ENCODE assay signal across 9 cellular contexts in the genomic region with DNA sequence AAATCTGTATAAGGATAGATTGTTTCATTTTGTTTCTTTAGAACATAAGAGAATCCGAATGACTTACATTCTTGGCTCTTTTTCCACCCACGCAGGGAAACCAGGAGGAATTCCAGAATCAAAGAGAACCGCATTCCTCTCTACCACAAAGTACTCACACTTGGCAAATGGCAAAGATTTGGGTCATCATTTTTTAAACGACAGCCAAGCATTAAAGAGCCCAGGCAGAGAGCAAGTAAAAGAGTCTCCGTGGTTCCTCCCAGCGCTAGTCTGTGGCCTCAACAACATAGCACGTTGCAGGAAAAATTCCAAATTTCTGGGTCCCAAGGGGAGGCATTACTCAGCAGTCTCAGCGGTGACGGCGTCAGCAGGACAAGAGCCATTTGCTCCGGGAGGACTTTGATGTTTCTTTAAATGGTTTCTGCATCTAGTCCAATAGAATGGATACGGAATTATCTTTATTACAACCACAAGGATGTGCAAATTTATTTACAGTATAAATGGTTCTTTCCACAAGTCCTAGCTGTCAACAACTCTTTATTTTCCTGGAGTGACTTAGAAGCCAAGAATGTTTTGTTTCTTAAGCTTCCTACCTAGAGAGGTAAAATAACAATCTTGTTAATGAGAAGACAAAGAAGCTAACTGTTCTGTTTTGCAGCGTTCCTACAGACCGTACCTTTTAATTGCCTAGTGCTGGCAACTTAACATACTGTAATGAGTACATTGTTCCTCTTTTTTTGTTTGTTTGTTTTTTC.
DNase-seq lines count a peak whose midpoint lies in the region; ATAC-seq and TF ChIP-seq lines count a peak whose summit lies in the region.
"Had no signal": no experiment of that assay in that cellular context is flagged by ENCODE, and none has a peak within 500 bp of the region (broad histone marks: within the 10 kb centered on the region; RNA-seq: fewer than 3 reads in every experiment).

No MANE protein-coding gene starts in this region.

- no peak for TF ChIP-seq POLR2A in tibial nerve (IDR thresholded peaks at IDR 0.05)

- no peak overlapping the region for H3K9ac ChIP-seq in colonic mucosa (ENCODE audit: low read depth in 2 of 2, low read length in 2 of 2)

- peak in 1 of 2 donors; percentile 77 for TF ChIP-seq EP300 in tibial nerve (IDR thresholded peaks at IDR 0.05)

- peak overlapping the region; percentile 66 for H3K4me3 ChIP-seq in ACC112 (ENCODE audit: low read depth, low read length)
- no peak overlapping the region for H3K4me3 ChIP-seq in colonic mucosa
- H3K4me3 ChIP-seq in left lung = no peak overlapping the region
- peak overlapping the region in 2 of 4 donors; percentile 5 to 36 for H3K4me3 ChIP-seq in tibial nerve

- H3K4me3 Mint-ChIP-seq in stimulated activated naive CD8-positive, alpha-beta T cell treated with anti-CD3 and anti-CD28 coated beads, Interleukin-15, amount 100 ng/mL, for 72 hours = no peak overlapping the region
- H3K4me3 Mint-ChIP-seq: activated naive CD8-positive, alpha-beta T cell treated with anti-CD3 and anti-CD28 coated beads, Interleukin-2, amount 10 ng/mL, durations not matched to agents 7 days and 5 days had no signal

- H3K4me1 ChIP-seq in ACC112 (ENCODE audit: control insufficient read depth, insufficient read depth, low read length, unreplicated experiment) (peaks cover 26% of the 10 kb centered on the region), colonic mucosa (no peaks in the 10 kb centered on the region), left lung (peaks cover 0 to 16% of the 10 kb centered on the region in 2 donors), tibial nerve (peaks cover 0 to 41% (median 13%) of the 10 kb centered on the region in 4 donors)

- H3K9me3 ChIP-seq in colonic mucosa = no peaks in the 10 kb centered on the region
- H3K9me3 ChIP-seq in left lung = no peaks in the 10 kb centered on the region
- H3K9me3 ChIP-seq in tibial nerve = no peaks in the 10 kb centered on the region

- no peaks in the 10 kb centered on the region for H3K9me3 Mint-ChIP-seq in stimulated activated naive CD8-positive, alpha-beta T cell treated with anti-CD3 and anti-CD28 coated beads, Interleukin-15, amount 100 ng/mL, for 72 hours
- H3K9me3 Mint-ChIP-seq: activated naive CD8-positive, alpha-beta T cell treated with anti-CD3 and anti-CD28 coated beads, Interleukin-2, amount 10 ng/mL, durations not matched to agents 7 days and 5 days had no signal

- 1 to 2% methylated on average over 14 of the region's 14 CpGs for WGBS in tibial nerve, 2 donors

- TF ChIP-seq CTCF in colonic mucosa (IDR thresholded peaks at IDR 0.05) (no peak), left lung (IDR thresholded peaks at IDR 0.05) (no peak), tibial nerve (IDR thresholded peaks at IDR 0.05) (no peak)

- H3K27ac ChIP-seq in ACC112 (ENCODE audit: low read depth, low read length) (peak overlapping the region; percentile 95), colonic mucosa (no peak overlapping the region), left lung (peak overlapping the region; percentile 46 to 49), tibial nerve (peak overlapping the region in 3 of 4 donors; percentile 37 to 81 (median 69))

- peaks cover 42% of the 10 kb centered on the region for H3K27me3 Mint-ChIP-seq in stimulated activated naive CD8-positive, alpha-beta T cell treated with anti-CD3 and anti-CD28 coated beads, Interleukin-15, amount 100 ng/mL, for 72 hours

- H2AFZ ChIP-seq in ACC112 (ENCODE audit: low read length, unreplicated experiment) = peak overlapping the region; percentile 28

- no peaks in the 10 kb centered on the region for H3K4me1 Mint-ChIP-seq in stimulated activated naive CD8-positive, alpha-beta T cell treated with anti-CD3 and anti-CD28 coated beads, Interleukin-15, amount 100 ng/mL, for 72 hours

- DNase-seq in LoVo (ENCODE audit: low spot score) (peak; percentile 84), colonic mucosa (peak; percentile 34), left lung (peak in 1 of 2 donors; percentile 61), tibial nerve (ENCODE audit: low spot score in 2 of 2) (peak; percentile 73 to 85), NCI-H345 treated with DMSO at 0.1 percent for 48 hours (lab: John Stamatoyannopoulos, UW; ENCODE audit: unreplicated experiment) (no peak)
- no peak for DNase-seq in stimulated activated naive CD8-positive, alpha-beta T cell treated with anti-CD3 and anti-CD28 coated beads, Interleukin-15, amount 100 ng/mL, for 72 hours
- DNase-seq: activated naive CD8-positive, alpha-beta T cell treated with anti-CD3 and anti-CD28 coated beads, Interleukin-2, amount 10 ng/mL, durations not matched to agents 7 days and 5 days had no signal

- no peaks in the 10 kb centered on the region for H3K27me3 ChIP-seq in ACC112 (ENCODE audit: insufficient read depth, low read length)
- H3K27me3 ChIP-seq in colonic mucosa = no peaks in the 10 kb centered on the region
- peaks cover 0 to 9% of the 10 kb centered on the region in 2 donors for H3K27me3 ChIP-seq in left lung
- no peaks in the 10 kb centered on the region for H3K27me3 ChIP-seq in tibial nerve

- intact Hi-C loops in colonic mucosa (cut with DNase I) = no loop called here
- intact Hi-C loops in left lung (cut with DNase I) = no loop called here

- H3K36me3 ChIP-seq in ACC112 (ENCODE audit: insufficient read depth, low read length) (no peaks in the 10 kb centered on the region), colonic mucosa (no peaks in the 10 kb centered on the region), left lung (no peaks in the 10 kb centered on the region), tibial nerve (no peaks in the 10 kb centered on the region)

- H3K27ac Mint-ChIP-seq in stimulated activated naive CD8-positive, alpha-beta T cell treated with anti-CD3 and anti-CD28 coated beads, Interleukin-15, amount 100 ng/mL, for 72 hours = no peak overlapping the region
- H3K27ac Mint-ChIP-seq: activated naive CD8-positive, alpha-beta T cell treated with anti-CD3 and anti-CD28 coated beads, Interleukin-2, amount 10 ng/mL, durations not matched to agents 7 days and 5 days had no signal

- ATAC-seq in left lung = peak; percentile 90
- no peak for ATAC-seq in HG02678 (IDR thresholded peaks at IDR 0.05; ENCODE audit: unreplicated experiment)
- ATAC-seq in stimulated activated naive CD8-positive, alpha-beta T cell treated with anti-CD3 and anti-CD28 coated beads, Interleukin-15, amount 100 ng/mL, for 72 hours = no peak

- H3K79me2 ChIP-seq in ACC112 (ENCODE audit: control insufficient read depth, insufficient read depth, low read length, unreplicated experiment) = no peaks in the 10 kb centered on the region

Comparison
In these comparisons a context has a peak if more than half of its experiments do, and no peak if none do; other contexts are left out.
1. DNase-seq: peak in LoVo (single experiment), colonic mucosa (single experiment) and tibial nerve (2 of 2); none in stimulated activated naive CD8-positive, alpha-beta T cell treated with anti-CD3 and anti-CD28 coated beads, Interleukin-15, amount 100 ng/mL, for 72 hours (0 of 2) and NCI-H345 treated with DMSO at 0.1 percent for 48 hours (single experiment).